ENCODE assay signal across 26 cellular contexts in the genomic region with DNA sequence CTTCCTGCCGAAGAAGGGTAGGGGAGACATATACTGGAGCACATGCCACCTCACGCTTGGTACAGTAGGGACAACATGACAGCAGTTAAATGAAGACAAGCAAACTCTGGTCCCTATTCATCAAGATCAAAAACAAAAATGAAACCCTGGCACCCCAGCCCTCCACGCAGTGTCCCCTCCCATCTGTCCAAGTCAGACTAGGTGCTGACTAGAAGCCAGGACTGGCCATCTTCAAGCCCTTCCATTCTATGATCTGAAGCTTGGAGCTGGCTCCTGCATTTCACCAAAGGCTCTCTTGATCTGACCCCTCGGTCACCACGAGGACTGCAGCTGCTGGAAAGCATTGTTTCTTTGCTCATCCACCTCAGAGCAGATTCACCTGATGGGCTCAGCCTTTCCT.
"Had no signal": no experiment of that assay in that cellular context is flagged by ENCODE, and none has a peak within 500 bp of the region (broad histone marks: within the 10 kb centered on the region; RNA-seq: fewer than 3 reads in every experiment).

No MANE protein-coding gene starts in this region.

- H3K27ac Mint-ChIP-seq: activated B cell treated with CpG ODN at 0.5 μM for 24 hours; activated CD8-positive, alpha-beta T cell treated with anti-CD3 and anti-CD28 coated beads for 36 hours; activated naive CD8-positive, alpha-beta T cell; activated T-helper 2 cell treated with anti-CD3 and anti-CD28 coated beads, Interferon-gamma antibody, Interleukin-2, Interleukin-4, amounts not matched to agents 10 μg/mL and 5 μg/mL and 100 μg/mL, durations not matched to agents 14 hours and 24 hours and 36 hours; nephron progenitor cell; T-helper 17 cell had no signal

- H3K36me3 ChIP-seq: cardiac muscle cell, esophagus muscularis mucosa, heart left ventricle, lower lobe of right lung, neutrophil, right lobe of liver, transverse colon had no signal

- H3K4me1 ChIP-seq: esophagus muscularis mucosa, heart left ventricle, lower lobe of right lung, testis, transverse colon had no signal

- H3K4me1 Mint-ChIP-seq: T-helper 17 cell had no signal

- H3K27ac ChIP-seq: body of pancreas, cardiac muscle cell, esophagus muscularis mucosa, foreskin keratinocyte, heart left ventricle, lower lobe of right lung, neutrophil, testis, transverse colon had no signal

- H3K27me3 ChIP-seq: body of pancreas, cardiac muscle cell, foreskin keratinocyte, heart left ventricle, neutrophil, right lobe of liver, testis, transverse colon had no signal

- H3K4me3 ChIP-seq: body of pancreas, cardiac muscle cell, esophagus muscularis mucosa, heart left ventricle, lower lobe of right lung, right lobe of liver, testis, transverse colon had no signal

- H3K9me3 Mint-ChIP-seq: activated CD8-positive, alpha-beta T cell treated with anti-CD3 and anti-CD28 coated beads for 36 hours; activated T-helper 2 cell treated with anti-CD3 and anti-CD28 coated beads, Interferon-gamma antibody, Interleukin-2, Interleukin-4, amounts not matched to agents 10 μg/mL and 5 μg/mL and 100 μg/mL, durations not matched to agents 14 hours and 24 hours and 36 hours; nephron progenitor cell had no signal

- ATAC-seq: activated CD8-positive, alpha-beta T cell treated with anti-CD3 and anti-CD28 coated beads for 36 hours; body of pancreas; foreskin keratinocyte; heart left ventricle; left lobe of liver; stimulated activated naive CD8-positive, alpha-beta T cell treated with anti-CD3 and anti-CD28 coated beads, Interleukin-15, Interleukin-2, amounts not matched to agents 100 U/mL and 50 U/mL, for 24 hours; T-helper 17 cell had no signal

- H3K4me3 Mint-ChIP-seq: activated B cell treated with CpG ODN at 0.5 μM for 24 hours; activated CD8-positive, alpha-beta T cell treated with anti-CD3 and anti-CD28 coated beads for 36 hours; activated naive CD8-positive, alpha-beta T cell; nephron progenitor cell; T-helper 17 cell had no signal

- H3K27me3 Mint-ChIP-seq: activated CD8-positive, alpha-beta T cell treated with anti-CD3 and anti-CD28 coated beads for 36 hours had no signal

- H3K9me3 ChIP-seq: heart left ventricle, lower lobe of right lung, neutrophil, right lobe of liver, testis, transverse colon had no signal

- DNase-seq: activated B cell treated with CpG ODN at 0.5 μM for 24 hours; activated CD4-positive, alpha-beta T cell treated with anti-CD3 and anti-CD28 coated beads, Interleukin-2, amount 50 U/mL, for 1 hour; activated CD8-positive, alpha-beta T cell treated with anti-CD3 and anti-CD28 coated beads for 36 hours; activated T-cell treated with anti-CD3 and anti-CD28 coated beads, Interleukin-2, amount 50 U/mL, for 48 hours; anterior cingulate cortex; body of pancreas; foreskin keratinocyte; heart left ventricle; hypothalamus; kidney glomerular epithelial cell; lower lobe of right lung; mesenchymal stem cell; nephron progenitor cell; right lobe of liver; stimulated activated CD4-positive, alpha-beta T cell treated with anti-CD3 and anti-CD28 coated beads, Interleukin-4, amount 100 ng/mL, for 1 hour; stimulated activated naive CD8-positive, alpha-beta T cell treated with anti-CD3 and anti-CD28 coated beads, Interleukin-15, Interleukin-2, amounts not matched to agents 100 U/mL and 50 U/mL, for 24 hours; T-helper 17 cell; T1000; testis; transverse colon had no signal
